ENCODE assay signal across 8 cellular contexts in the genomic region with DNA sequence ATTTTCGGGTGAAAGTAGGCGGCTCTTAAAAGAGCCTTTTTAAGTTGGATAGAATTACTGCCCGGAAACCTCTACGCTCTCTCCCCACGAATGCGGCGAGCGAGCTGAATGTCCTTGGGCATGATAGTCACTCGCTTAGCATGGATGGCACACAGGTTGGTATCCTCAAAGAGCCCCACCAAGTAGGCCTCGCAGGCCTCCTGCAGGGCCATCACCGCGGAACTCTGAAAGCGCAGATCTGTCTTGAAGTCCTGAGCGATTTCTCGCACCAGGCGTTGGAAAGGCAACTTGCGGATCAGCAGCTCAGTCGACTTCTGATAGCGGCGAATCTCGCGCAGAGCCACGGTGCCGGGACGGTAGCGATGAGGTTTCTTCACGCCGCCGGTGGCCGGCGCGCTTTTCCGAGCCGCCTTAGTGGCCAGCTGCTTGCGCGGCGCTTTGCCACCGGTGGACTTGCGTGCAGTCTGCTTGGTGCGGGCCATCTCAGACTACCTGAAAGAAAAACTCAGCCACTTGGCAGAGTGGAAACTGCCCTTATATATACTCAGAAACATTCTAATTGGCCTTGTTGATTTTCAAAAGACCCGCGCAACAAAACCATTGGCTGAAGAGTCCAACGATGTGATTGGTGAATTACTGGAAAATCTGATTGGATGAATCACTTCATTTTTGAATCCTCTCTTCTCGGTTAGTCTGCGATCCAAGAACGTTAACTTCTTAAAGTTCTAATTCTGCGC.
DNase-seq lines count a peak whose midpoint lies in the region; ATAC-seq and TF ChIP-seq lines count a peak whose summit lies in the region.

No MANE protein-coding gene starts in this region.

- TF ChIP-seq CTCF in cardiac muscle cell (IDR thresholded peaks at IDR 0.05; ENCODE audit: low read depth, low read length): no peak

- H3K27me3 ChIP-seq in HUES6 (ENCODE audit: control insufficient read depth, insufficient read depth, low read length) (no peaks in the 10 kb centered on the region), cardiac muscle cell (no peaks in the 10 kb centered on the region), aorta (ENCODE audit: control insufficient read depth in 1 of 2, insufficient read depth in 2 of 2, low read length in 1 of 2) (no peaks in the 10 kb centered on the region)

- no peaks in the 10 kb centered on the region for H3K27me3 Mint-ChIP-seq in activated naive CD8-positive, alpha-beta T cell

- H3K4me1 ChIP-seq in HUES6 (ENCODE audit: control insufficient read depth, insufficient read depth, low read length) (peaks cover 16% of the 10 kb centered on the region), cardiac muscle cell (ENCODE audit: low read depth) (peaks cover 15% of the 10 kb centered on the region), aorta (ENCODE audit: control insufficient read depth in 1 of 2, insufficient read depth in 2 of 2, low read length in 2 of 2) (no peaks in the 10 kb centered on the region)

- peak overlapping the region; percentile 98 for H3K9ac ChIP-seq in HUES6 (ENCODE audit: low read length)

- H3K27ac ChIP-seq in HUES6 (ENCODE audit: low read depth, low read length) (peak overlapping the region; percentile 91), cardiac muscle cell (peak overlapping the region; percentile 86), aorta (ENCODE audit: low read depth in 1 of 2, low read length in 2 of 2) (peak overlapping the region in 1 of 2 donors; percentile 98)

- H3K4me3 Mint-ChIP-seq in activated naive CD8-positive, alpha-beta T cell: no peak overlapping the region

- no peaks in the 10 kb centered on the region for H3K9me3 Mint-ChIP-seq in activated naive CD8-positive, alpha-beta T cell (ENCODE audit: low read depth)

- peaks cover 22% of the 10 kb centered on the region for H3K4me1 Mint-ChIP-seq in activated naive CD8-positive, alpha-beta T cell (ENCODE audit: low read depth)

- intact Hi-C loops in posterior vena cava (cut with DNase I) (no loop called here), aorta (cut with DNase I) (loop anchor here in 1 of 2 donors (5.0 kb wide), 2 partner anchors 54 to 74 kb away; a partner anchor contains a TSS)

- WGBS in aorta, 2 donors: 5% methylated on average over 47 of the region's 47 CpGs

- ATAC-seq in GM19397 (IDR thresholded peaks at IDR 0.05; ENCODE audit: unreplicated experiment) (peak; percentile 31), aorta (ENCODE audit: low FRiP score) (peak; percentile 82)

- H3K9me3 ChIP-seq in HUES6 (ENCODE audit: control insufficient read depth, insufficient read depth, low read depth, low read length): no peaks in the 10 kb centered on the region
- no peaks in the 10 kb centered on the region for H3K9me3 ChIP-seq in cardiac muscle cell (ENCODE audit: low read depth)
- H3K9me3 ChIP-seq in aorta (ENCODE audit: control insufficient read depth, low read length): no peaks in the 10 kb centered on the region

- H3K27ac Mint-ChIP-seq in activated naive CD8-positive, alpha-beta T cell: peak overlapping the region; percentile 92

- H3K36me3 Mint-ChIP-seq in activated naive CD8-positive, alpha-beta T cell: no peaks in the 10 kb centered on the region

- peak in 9 of 14 donors; percentile 4 to 68 (median 29) for DNase-seq in C1 segment of cervical spinal cord (lab: John Stamatoyannopoulos, UW)
- DNase-seq in SKM-1 (lab: John Stamatoyannopoulos, UW; ENCODE audit: unreplicated experiment): peak; percentile 90
- DNase-seq in cardiac muscle cell (ENCODE audit: low read depth in 1 of 2, low spot score in 1 of 2): peak; percentile 90
- DNase-seq in posterior vena cava (ENCODE audit: low spot score): peak; percentile 82
- DNase-seq in aorta: peak; percentile 64 to 79

- no peaks in the 10 kb centered on the region for H3K36me3 ChIP-seq in HUES6 (ENCODE audit: control insufficient read depth, insufficient read depth, low read length)
- no peaks in the 10 kb centered on the region for H3K36me3 ChIP-seq in cardiac muscle cell
- no peaks in the 10 kb centered on the region for H3K36me3 ChIP-seq in aorta (ENCODE audit: control insufficient read depth in 1 of 2, insufficient read depth in 2 of 2, low read length in 1 of 2)

- H3K4me3 ChIP-seq in HUES6 (ENCODE audit: low read depth, low read length): peak overlapping the region; percentile 78
- peak overlapping the region; percentile 32 for H3K4me3 ChIP-seq in cardiac muscle cell
- H3K4me3 ChIP-seq in aorta (ENCODE audit: low read length in 2 of 2): peak overlapping the region in 1 of 2 donors; percentile 18

Comparison
In these comparisons a context has a peak if more than half of its experiments do, and no peak if none do; other contexts are left out.
1. DNase-seq: peak in every context shown above with its lines; median percentile 90 in SKM-1; 90 in cardiac muscle cell; 82 in posterior vena cava; 72 in aorta; 29 in C1 segment of cervical spinal cord.